Comparison of ENCODE assay signal across 8 cellular contexts in genomic region chr10:75230600-75231038, GRCh38. TPM values are rescaled to one million over a fixed set of nuclear protein-coding genes. Genes with fewer than 3 reads are reported as not detected.
A peak's percentile ranks its signal among the peaks of the same experiment; 100 is the strongest.
DNase-seq lines count a peak whose midpoint lies in the region; ATAC-seq and TF ChIP-seq lines count a peak whose summit lies in the region.

No MANE protein-coding gene starts in this region.

- H3K9me3 ChIP-seq in CD4-positive, CD25-positive, alpha-beta regulatory T cell (ENCODE audit: control insufficient read depth in 2 of 2, low read length in 2 of 2) = no peaks in the 10 kb centered on the region
- H3K9me3 ChIP-seq in OCI-LY1 (ENCODE audit: low read length) = no peaks in the 10 kb centered on the region

- no peak overlapping the region for H2AFZ ChIP-seq in OCI-LY1 (ENCODE audit: low read length)

- peak; percentile 96 for TF ChIP-seq CTCF in OCI-LY1 (IDR thresholded peaks at IDR 0.05; ENCODE audit: low read length)
- peak; percentile 96 for TF ChIP-seq CTCF in epithelial cell of esophagus (IDR thresholded peaks at IDR 0.05; ENCODE audit: insufficient read depth, low read depth, low read length, missing control alignments)

- H3K36me3 Mint-ChIP-seq in CD4-positive, CD25-positive, alpha-beta regulatory T cell = peaks cover 21% of the 10 kb centered on the region
- H3K36me3 Mint-ChIP-seq in naive B cell = peaks cover 0 to 10% of the 10 kb centered on the region in 2 donors
- peaks cover 89% of the 10 kb centered on the region for H3K36me3 Mint-ChIP-seq in stimulated activated effector memory CD8-positive, alpha-beta T cell treated with anti-CD3 and anti-CD28 coated beads, Interleukin-12 subunit alpha, Interleukin-12 subunit beta, amount 100 ng/mL, for 72 hours

- no peak overlapping the region for H3K4me3 ChIP-seq in CD4-positive, CD25-positive, alpha-beta regulatory T cell (ENCODE audit: low read depth, low read length)
- H3K4me3 ChIP-seq in OCI-LY1 (ENCODE audit: low read depth, low read length, poor library complexity, severe bottlenecking) (no peak overlapping the region), epithelial cell of esophagus (ENCODE audit: low read length) (no peak overlapping the region)

- H3K27me3 ChIP-seq in CD4-positive, CD25-positive, alpha-beta regulatory T cell (ENCODE audit: control insufficient read depth, insufficient read depth, low read length) = no peaks in the 10 kb centered on the region
- H3K27me3 ChIP-seq in OCI-LY1 (ENCODE audit: insufficient read depth, low read length) = no peaks in the 10 kb centered on the region

- no peak overlapping the region for H3K9ac ChIP-seq in OCI-LY1 (ENCODE audit: low read length)

- peaks cover 10% of the 10 kb centered on the region; the same call in 1 of the 2 replicates for H3K79me2 ChIP-seq in OCI-LY1 (ENCODE audit: insufficient read depth, low read length)

- H3K27ac ChIP-seq in CD4-positive, CD25-positive, alpha-beta regulatory T cell (ENCODE audit: insufficient read depth, low read length, poor library complexity, severe bottlenecking) = peak overlapping the region; percentile 76
- H3K27ac ChIP-seq in OCI-LY1 (ENCODE audit: low read depth, low read length, poor library complexity, severe bottlenecking) = no peak overlapping the region

- peak; percentile 65 to 67 for ATAC-seq in CD4-positive, CD25-positive, alpha-beta regulatory T cell (ENCODE audit: low read depth in 2 of 2)
- ATAC-seq in GM19397 (IDR thresholded peaks at IDR 0.05; ENCODE audit: unreplicated experiment) (peak; percentile 23), naive B cell (ENCODE audit: low read depth in 2 of 2) (peak; percentile 59 to 60)
- peak; percentile 70 for ATAC-seq in stimulated activated effector memory CD8-positive, alpha-beta T cell treated with anti-CD3 and anti-CD28 coated beads, Interleukin-12 subunit alpha, Interleukin-12 subunit beta, amount 100 ng/mL, for 72 hours

- no peak overlapping the region for H3K4me2 ChIP-seq in OCI-LY1 (ENCODE audit: low read length)

- peaks cover 43% of the 10 kb centered on the region for H3K36me3 ChIP-seq in CD4-positive, CD25-positive, alpha-beta regulatory T cell (ENCODE audit: control insufficient read depth, insufficient read depth, low read length)
- peaks cover 77% of the 10 kb centered on the region for H3K36me3 ChIP-seq in OCI-LY1 (ENCODE audit: insufficient read depth, low read length)

- DNase-seq in CD4-positive, CD25-positive, alpha-beta regulatory T cell = peak; percentile 88 to 94 (median 93)
- peak; percentile 94 for DNase-seq in HT-29 (ENCODE audit: low spot score)
- DNase-seq in activated CD8-positive, alpha-beta memory T cell treated with anti-CD3 and anti-CD28 coated beads, Interleukin-2, amount 50 U/mL, for 4 hours = peak; percentile 94
- DNase-seq in epithelial cell of esophagus (ENCODE audit: low read depth) = peak; percentile 91
- DNase-seq in naive B cell = peak; percentile 87
- peak; percentile 86 to 95 for DNase-seq in stimulated activated effector memory CD8-positive, alpha-beta T cell treated with anti-CD3 and anti-CD28 coated beads, Interleukin-12 subunit alpha, Interleukin-12 subunit beta, amount 100 ng/mL, for 72 hours (ENCODE audit: low spot score in 2 of 2)

- H3K9me3 Mint-ChIP-seq in CD4-positive, CD25-positive, alpha-beta regulatory T cell = no peaks in the 10 kb centered on the region
- H3K9me3 Mint-ChIP-seq in naive B cell = no peaks in the 10 kb centered on the region
- H3K9me3 Mint-ChIP-seq in stimulated activated effector memory CD8-positive, alpha-beta T cell treated with anti-CD3 and anti-CD28 coated beads, Interleukin-12 subunit alpha, Interleukin-12 subunit beta, amount 100 ng/mL, for 72 hours = no peaks in the 10 kb centered on the region

- H3F3A ChIP-seq in OCI-LY1 (ENCODE audit: insufficient read depth, low read length) = 0 out of 2 replicates have a peak, but pooled peaks cover 10% of the 10 kb centered on the region

- peak overlapping the region in 3 of 4 donors; percentile 10 to 66 (median 22) for H3K4me3 Mint-ChIP-seq in CD4-positive, CD25-positive, alpha-beta regulatory T cell
- peak overlapping the region in 2 of 8 donors; percentile 68 to 70 for H3K4me3 Mint-ChIP-seq in naive B cell
- H3K4me3 Mint-ChIP-seq in stimulated activated effector memory CD8-positive, alpha-beta T cell treated with anti-CD3 and anti-CD28 coated beads, Interleukin-12 subunit alpha, Interleukin-12 subunit beta, amount 100 ng/mL, for 72 hours = no peak overlapping the region

- H3K4me1 ChIP-seq in CD4-positive, CD25-positive, alpha-beta regulatory T cell (ENCODE audit: control insufficient read depth, insufficient read depth, low read length, poor library complexity, severe bottlenecking) = peaks cover 27% of the 10 kb centered on the region
- peaks cover 27% of the 10 kb centered on the region for H3K4me1 ChIP-seq in OCI-LY1 (ENCODE audit: insufficient read depth, low read length, severe bottlenecking)

- no peaks in the 10 kb centered on the region for H3K27me3 Mint-ChIP-seq in CD4-positive, CD25-positive, alpha-beta regulatory T cell
- no peaks in the 10 kb centered on the region for H3K27me3 Mint-ChIP-seq in naive B cell

- peaks cover 10 to 49% (median 36%) of the 10 kb centered on the region in 4 donors for H3K4me1 Mint-ChIP-seq in CD4-positive, CD25-positive, alpha-beta regulatory T cell
- H3K4me1 Mint-ChIP-seq in naive B cell = peaks cover 12 to 39% (median 30%) of the 10 kb centered on the region in 3 donors
- H3K4me1 Mint-ChIP-seq in stimulated activated effector memory CD8-positive, alpha-beta T cell treated with anti-CD3 and anti-CD28 coated beads, Interleukin-12 subunit alpha, Interleukin-12 subunit beta, amount 100 ng/mL, for 72 hours = peaks cover 29% of the 10 kb centered on the region

- no peaks in the 10 kb centered on the region for H3K9me2 ChIP-seq in OCI-LY1 (ENCODE audit: low read depth, low read length)

- H4K20me1 ChIP-seq in OCI-LY1 (ENCODE audit: insufficient read depth, low read length) = no peaks in the 10 kb centered on the region

- peak overlapping the region; percentile 74 to 96 (median 94) for H3K27ac Mint-ChIP-seq in CD4-positive, CD25-positive, alpha-beta regulatory T cell
- H3K27ac Mint-ChIP-seq in naive B cell = peak overlapping the region; percentile 70 to 97 (median 94)
- H3K27ac Mint-ChIP-seq in stimulated activated effector memory CD8-positive, alpha-beta T cell treated with anti-CD3 and anti-CD28 coated beads, Interleukin-12 subunit alpha, Interleukin-12 subunit beta, amount 100 ng/mL, for 72 hours = peak overlapping the region; percentile 67

RNA-seq across cellular contexts. Expression of gene COMTD1, which starts 5.1 kb away (rescaled TPM):
- 21.1 TPM for total RNA-seq in CD4-positive, CD25-positive, alpha-beta regulatory T cell
- polyA plus RNA-seq in CD4-positive, CD25-positive, alpha-beta regulatory T cell = 10 to 100 TPM; 20.0 to 35.0 (median 22.8) TPM
- total RNA-seq in HT-29 (2014; rRNA removed; shearing (Covaris generic)) = 114 and 124 TPM in 2 replicates
- polyA plus RNA-seq in naive B cell (ENCODE audit: low read depth in 6 of 6) = 1 to 10 TPM; 3.1 to 7.0 (median 6.0) TPM

RNA-seq across cellular contexts. Expression of gene VDAC2, which starts 20.0 kb away (rescaled TPM):
- total RNA-seq in CD4-positive, CD25-positive, alpha-beta regulatory T cell = 110 TPM
- 100 to 1,000 TPM; 153 to 201 (median 160) TPM for polyA plus RNA-seq in CD4-positive, CD25-positive, alpha-beta regulatory T cell
- total RNA-seq in HT-29 (2014; rRNA removed; shearing (Covaris generic)) = 66.0 and 83.2 TPM in 2 replicates
- 100 to 1,000 TPM; 137 to 212 (median 151) TPM for polyA plus RNA-seq in naive B cell (ENCODE audit: low read depth in 6 of 6)
